Comparison of ENCODE assay signal across 8 cellular contexts in the genomic region with DNA sequence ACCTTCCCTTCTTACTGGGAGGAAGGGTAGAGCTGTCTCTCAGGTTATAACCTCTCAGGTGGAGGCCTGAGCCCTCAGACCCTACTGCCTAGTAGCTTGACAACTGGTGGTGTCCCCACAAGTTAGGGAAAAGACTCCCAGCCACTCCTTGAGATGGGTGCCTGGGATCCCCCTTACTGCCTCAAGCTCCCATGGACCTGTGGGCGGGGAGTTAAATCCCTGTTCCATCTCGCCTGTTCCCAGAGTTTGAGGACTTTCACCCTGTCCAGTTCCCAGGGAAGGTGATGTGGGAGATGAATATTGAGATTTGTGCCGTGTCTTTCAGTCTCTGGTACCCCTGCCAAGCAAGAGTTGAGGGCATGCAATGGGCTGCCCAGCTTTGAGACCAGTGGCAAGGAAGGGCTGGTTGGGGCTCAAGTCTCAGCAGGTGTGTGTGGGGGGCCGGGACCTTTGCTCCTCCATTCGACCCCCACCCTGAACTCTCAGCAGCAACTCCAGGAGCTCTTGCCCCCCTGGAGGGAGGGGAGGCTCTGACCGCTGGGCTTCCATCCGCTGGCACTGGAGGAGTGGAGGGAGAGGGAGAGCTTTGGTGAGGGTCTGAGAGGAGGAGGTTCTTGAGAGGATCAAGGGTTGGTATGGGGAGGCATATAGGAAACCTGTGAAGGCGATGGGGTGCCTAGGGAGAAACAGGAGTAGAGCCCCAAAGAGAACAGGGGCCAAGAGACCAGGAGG. TPM values are rescaled to one million over a fixed set of nuclear protein-coding genes. Genes with fewer than 3 reads are reported as not detected.
DNase-seq lines count a peak whose midpoint lies in the region; ATAC-seq and TF ChIP-seq lines count a peak whose summit lies in the region.

No MANE protein-coding gene starts in this region.

- H3K27ac ChIP-seq in lower lobe of right lung, result peak overlapping the region; percentile 91
- H3K27ac ChIP-seq in thoracic aorta, result peak overlapping the region; percentile 91 to 97

- no peak for DNase-seq in activated CD4-positive, alpha-beta T cell treated with anti-CD3 and anti-CD28 coated beads, Interleukin-2, amount 10 ng/mL, durations not matched to agents 24 days and 14 days
- DNase-seq in activated CD4-positive, alpha-beta T cell treated with anti-CD3 and anti-CD28 coated beads for 4 hours, result no peak
- DNase-seq in adipocyte (ENCODE audit: low read depth), result no peak
- no peak for DNase-seq in lower lobe of right lung
- DNase-seq in thoracic aorta (ENCODE audit: low spot score), result no peak
- no peak for DNase-seq in pons (ENCODE audit: low spot score)
- no peak for DNase-seq in NCI-H1092 treated with DMSO at 0.1 percent for 48 hours (lab: John Stamatoyannopoulos, UW)

- H3K9ac ChIP-seq in adipocyte (ENCODE audit: low read length), result peak overlapping the region; percentile 94

- H3K27me3 Mint-ChIP-seq in activated CD4-positive, alpha-beta T cell treated with anti-CD3 and anti-CD28 coated beads, Interleukin-2, amount 10 ng/mL, durations not matched to agents 24 days and 14 days, result no peaks in the 10 kb centered on the region

- H3K4me1 ChIP-seq in adipocyte (ENCODE audit: control insufficient read depth, insufficient read depth, low read length) (peaks cover 22% of the 10 kb centered on the region), lower lobe of right lung (peaks cover 72% of the 10 kb centered on the region), thoracic aorta (ENCODE audit: control insufficient read depth in 1 of 2, low read depth in 2 of 2) (peaks cover 16 to 43% of the 10 kb centered on the region in 2 donors)

- H3K27me3 ChIP-seq in adipocyte (replicated peaks; ENCODE audit: control insufficient read depth, insufficient read depth, low read length), result no peaks in the 10 kb centered on the region
- H3K27me3 ChIP-seq in lower lobe of right lung (ENCODE audit: low read depth), result no peaks in the 10 kb centered on the region
- H3K27me3 ChIP-seq in thoracic aorta (replicated peaks; ENCODE audit: insufficient read depth), result no peaks in the 10 kb centered on the region

- H3K9me3 Mint-ChIP-seq in activated CD4-positive, alpha-beta T cell treated with anti-CD3 and anti-CD28 coated beads, Interleukin-2, amount 10 ng/mL, durations not matched to agents 24 days and 14 days, result no peaks in the 10 kb centered on the region

- peaks cover 40% of the 10 kb centered on the region for H3K36me3 Mint-ChIP-seq in activated CD4-positive, alpha-beta T cell treated with anti-CD3 and anti-CD28 coated beads, Interleukin-2, amount 10 ng/mL, durations not matched to agents 24 days and 14 days (ENCODE audit: low read depth)

- peaks cover 62% of the 10 kb centered on the region for H3K4me1 Mint-ChIP-seq in activated CD4-positive, alpha-beta T cell treated with anti-CD3 and anti-CD28 coated beads, Interleukin-2, amount 10 ng/mL, durations not matched to agents 24 days and 14 days

- peak overlapping the region; percentile 97 for H3K4me3 Mint-ChIP-seq in activated CD4-positive, alpha-beta T cell treated with anti-CD3 and anti-CD28 coated beads, Interleukin-2, amount 10 ng/mL, durations not matched to agents 24 days and 14 days

- intact Hi-C loops in activated CD4-positive, alpha-beta T cell treated with anti-CD3 and anti-CD28 coated beads, Interleukin-2, amount 10 ng/mL, durations not matched to agents 24 days and 14 days (cut with micrococcal nuclease), result loop anchor here (1.0 to 10.0 kb wide), 4 partner anchors 13 to 1976 kb away; a partner anchor contains a TSS
- intact Hi-C loops in lower lobe of right lung (cut with DNase I), result no loop called here

- H3K4me3 ChIP-seq in adipocyte (ENCODE audit: low read length), result peak overlapping the region; percentile 90
- peak overlapping the region; percentile 76 for H3K4me3 ChIP-seq in lower lobe of right lung
- H3K4me3 ChIP-seq in thoracic aorta, result peak overlapping the region; percentile 86

- H3K36me3 ChIP-seq in adipocyte (ENCODE audit: control insufficient read depth, insufficient read depth, low read length, severe bottlenecking) (peaks cover 20% of the 10 kb centered on the region), lower lobe of right lung (peaks cover 24% of the 10 kb centered on the region), thoracic aorta (peaks cover 10% of the 10 kb centered on the region)

- no peaks in the 10 kb centered on the region for H3K9me3 ChIP-seq in adipocyte (ENCODE audit: control insufficient read depth, low read length)
- H3K9me3 ChIP-seq in lower lobe of right lung, result no peaks in the 10 kb centered on the region
- H3K9me3 ChIP-seq in thoracic aorta, result no peaks in the 10 kb centered on the region

- ATAC-seq in lower lobe of right lung (no peak), thoracic aorta (ENCODE audit: insufficient number of reproducible peaks, low FRiP score, low read depth) (no peak), HG03460 (IDR thresholded peaks at IDR 0.05; ENCODE audit: unreplicated experiment) (no peak)

- TF ChIP-seq CTCF in lower lobe of right lung (IDR thresholded peaks at IDR 0.05), result no peak
- no peak for TF ChIP-seq CTCF in thoracic aorta (IDR thresholded peaks at IDR 0.05)

- H3K27ac Mint-ChIP-seq in activated CD4-positive, alpha-beta T cell treated with anti-CD3 and anti-CD28 coated beads, Interleukin-2, amount 10 ng/mL, durations not matched to agents 24 days and 14 days, result peak overlapping the region; percentile 95

RNA-seq across cellular contexts. Expression of a gene that starts 1.1 kb away (rescaled TPM):
- 88.1 and 92.7 TPM in 2 replicates for total RNA-seq in activated CD4-positive, alpha-beta T cell treated with anti-CD3 and anti-CD28 coated beads, Interleukin-2, amount 10 ng/mL, durations not matched to agents 24 days and 14 days
- total RNA-seq in lower lobe of right lung (89.2 TPM), thoracic aorta (10 to 100 TPM; 35.7 to 59.4 TPM)

RNA-seq across cellular contexts. Expression of a gene that starts 1.3 kb away (rescaled TPM):
- 81.1 and 82.4 TPM in 2 replicates for total RNA-seq in activated CD4-positive, alpha-beta T cell treated with anti-CD3 and anti-CD28 coated beads, Interleukin-2, amount 10 ng/mL, durations not matched to agents 24 days and 14 days
- total RNA-seq in lower lobe of right lung (76.2 TPM), thoracic aorta (10 to 100 TPM; 11.9 to 22.2 TPM)

RNA-seq across cellular contexts. Expression of a gene that starts 7.1 kb away (rescaled TPM):
- total RNA-seq in activated CD4-positive, alpha-beta T cell treated with anti-CD3 and anti-CD28 coated beads, Interleukin-2, amount 10 ng/mL, durations not matched to agents 24 days and 14 days, result 20.7 and 24.1 TPM in 2 replicates
- total RNA-seq in lower lobe of right lung (882 TPM), thoracic aorta (1 to 10 TPM; 1.8 to 3.8 TPM)

RNA-seq across cellular contexts. Expression of a gene that starts 12.9 kb away (rescaled TPM):
- total RNA-seq in activated CD4-positive, alpha-beta T cell treated with anti-CD3 and anti-CD28 coated beads, Interleukin-2, amount 10 ng/mL, durations not matched to agents 24 days and 14 days, result 59.9 and 62.6 TPM in 2 replicates
- total RNA-seq in lower lobe of right lung (44.9 TPM), thoracic aorta (10 to 100 TPM; 63.5 to 68.4 TPM)

RNA-seq across cellular contexts. Expression of a gene that starts 15.2 kb away (rescaled TPM):
- 31.4 and 32.6 TPM in 2 replicates for total RNA-seq in activated CD4-positive, alpha-beta T cell treated with anti-CD3 and anti-CD28 coated beads, Interleukin-2, amount 10 ng/mL, durations not matched to agents 24 days and 14 days
- 51.2 TPM for total RNA-seq in lower lobe of right lung
- 10 to 100 TPM; 43.0 to 53.1 TPM for total RNA-seq in thoracic aorta

Comparison
In these comparisons a context has a peak if more than half of its experiments do, and no peak if none do; other contexts are left out.
1. RNA of a gene that starts 7.1 kb away (total RNA-seq): 882 TPM in lower lobe of right lung (single experiment); 20.7 to 24.1 TPM in activated CD4-positive, alpha-beta T cell treated with anti-CD3 and anti-CD28 coated beads, Interleukin-2, amount 10 ng/mL, durations not matched to agents 24 days and 14 days and 1.8 to 3.8 TPM in thoracic aorta; every median in the first group is over 10 times any median in the second.
2. Peak in every context shown above with its lines, with median percentiles within 50 percentile points of each other: H3K4me3 ChIP-seq.